ENCODE assay signal across 11 cellular contexts in the genomic region with DNA sequence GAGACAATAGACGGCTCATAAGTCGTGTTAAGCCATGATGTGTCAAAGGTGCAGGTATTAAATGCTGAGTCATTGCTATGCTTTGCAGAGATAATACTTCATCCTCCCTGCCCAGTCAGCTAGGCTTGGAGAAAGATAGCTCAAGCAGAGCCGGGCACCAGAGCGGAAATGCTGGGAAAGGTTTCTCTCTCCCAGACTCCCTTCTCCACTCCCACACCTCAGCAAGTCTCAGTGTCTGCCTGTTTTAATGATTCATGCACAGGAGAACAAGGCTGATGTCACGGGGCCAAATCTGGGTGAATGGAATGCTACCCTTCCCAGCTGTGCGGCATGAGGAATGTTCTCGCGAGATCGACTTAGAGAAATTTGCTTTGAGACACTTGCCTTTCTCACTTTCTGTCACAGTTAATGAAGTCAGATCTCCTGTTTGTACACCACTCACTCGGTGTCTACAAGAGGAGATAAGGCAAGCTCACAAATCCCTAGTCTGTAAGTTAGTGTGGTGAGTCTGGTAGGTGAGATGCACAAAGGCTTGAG.
DNase-seq lines count a peak whose midpoint lies in the region.
"Had no signal": no experiment of that assay in that cellular context is flagged by ENCODE, and none has a peak within 500 bp of the region (broad histone marks: within the 10 kb centered on the region; RNA-seq: fewer than 3 reads in every experiment).

No MANE protein-coding gene starts in this region.

- peak overlapping the region; percentile 82 to 88 for H3K27ac ChIP-seq in esophagus (ENCODE audit: low read depth in 2 of 2, low read length in 1 of 2)

- H3K9me3 ChIP-seq in esophagus (ENCODE audit: control insufficient read depth in 2 of 2, insufficient read depth in 1 of 2, low read depth in 1 of 2, low read length in 1 of 2): no peaks in the 10 kb centered on the region

- DNase-seq in EL: peak; percentile 86
- DNase-seq in RPMI8226: peak; percentile 14
- DNase-seq in occipital lobe (lab: John Stamatoyannopoulos, UW): peak; percentile 43
- no peak for DNase-seq in GDM1 (lab: John Stamatoyannopoulos, UW)
- no peak for DNase-seq in NCI-H510A treated with DMSO at 0.1 percent for 48 hours (lab: John Stamatoyannopoulos, UW)
- no peak for DNase-seq in NCI-H2196 (lab: John Stamatoyannopoulos, UW; ENCODE audit: unreplicated experiment)
- no peak for DNase-seq in NCI-H1092 treated with DMSO at 0.1 percent for 48 hours (lab: John Stamatoyannopoulos, UW)
- DNase-seq: activated naive CD4-positive, alpha-beta T cell; Karpas-422; T-cell had no signal

- H3K27me3 ChIP-seq in esophagus (ENCODE audit: control insufficient read depth in 1 of 2, insufficient read depth in 2 of 2, low read length in 2 of 2): no peaks in the 10 kb centered on the region

- H3K36me3 ChIP-seq in esophagus (ENCODE audit: control insufficient read depth in 2 of 2, insufficient read depth in 2 of 2, low read length in 1 of 2): no peaks in the 10 kb centered on the region

- H3K4me1 ChIP-seq in esophagus (ENCODE audit: control insufficient read depth in 2 of 2, insufficient read depth in 2 of 2, low read length in 1 of 2): peaks cover 0 to 2% of the 10 kb centered on the region in 2 donors

- WGBS in esophagus, 2 donors: 56 to 61% methylated on average over 10 of the region's 10 CpGs

- no peak overlapping the region for H3K4me3 ChIP-seq in esophagus (ENCODE audit: low read depth in 1 of 2, low read length in 2 of 2)

Comparison
In these comparisons a context has a peak if more than half of its experiments do, and no peak if none do; other contexts are left out.
1. DNase-seq: peak in EL (single experiment), RPMI8226 (single experiment) and occipital lobe (single experiment); none in GDM1 (single experiment), NCI-H510A treated with DMSO at 0.1 percent for 48 hours (single experiment), NCI-H2196 (single experiment) and NCI-H1092 treated with DMSO at 0.1 percent for 48 hours (single experiment).